8 cellular contexts compared by ENCODE assay signal in genomic region chr10:89032141-89032814, GRCh38. TPM values are rescaled to one million over a fixed set of nuclear protein-coding genes. Genes with fewer than 3 reads are reported as not detected.
DNase-seq lines count a peak whose midpoint lies in the region; ATAC-seq and TF ChIP-seq lines count a peak whose summit lies in the region.

No MANE protein-coding gene starts in this region.

- no peak for TF ChIP-seq CTCF in lung (IDR thresholded peaks at IDR 0.05; ENCODE audit: control extremely low read depth, extremely low read depth)

- H4K20me1 ChIP-seq in Karpas-422 (ENCODE audit: insufficient read depth, low read depth, low read length): no peaks in the 10 kb centered on the region

- peaks cover 20% of the 10 kb centered on the region for H3K4me1 ChIP-seq in HUES6 (ENCODE audit: control insufficient read depth, insufficient read depth, low read length)
- H3K4me1 ChIP-seq in lung (ENCODE audit: control insufficient read depth in 2 of 2, insufficient read depth in 2 of 2, low read length in 2 of 2): peaks cover 3 to 6% of the 10 kb centered on the region in 2 donors
- no peaks in the 10 kb centered on the region for H3K4me1 ChIP-seq in effector memory CD4-positive, alpha-beta T cell (ENCODE audit: control insufficient read depth, insufficient read depth, low read length, poor library complexity, severe bottlenecking)
- H3K4me1 ChIP-seq in Karpas-422 (ENCODE audit: low read length): peaks cover 44% of the 10 kb centered on the region

- no peaks in the 10 kb centered on the region for H3K27me3 ChIP-seq in HUES6 (ENCODE audit: control insufficient read depth, insufficient read depth, low read length)
- H3K27me3 ChIP-seq in lung (ENCODE audit: control insufficient read depth, insufficient read depth): no peaks in the 10 kb centered on the region
- H3K27me3 ChIP-seq in effector memory CD4-positive, alpha-beta T cell (replicated peaks; ENCODE audit: control insufficient read depth, insufficient read depth, low read length, poor library complexity, severe bottlenecking): no peaks in the 10 kb centered on the region
- H3K27me3 ChIP-seq in Karpas-422 (ENCODE audit: low read length): no peaks in the 10 kb centered on the region

- H2AFZ ChIP-seq in Karpas-422 (ENCODE audit: low read length): no peak overlapping the region

- no peaks in the 10 kb centered on the region for H3K9me2 ChIP-seq in Karpas-422 (replicated peaks; ENCODE audit: insufficient read depth, low read length)

- no peak overlapping the region for H3K4me2 ChIP-seq in Karpas-422 (ENCODE audit: low read depth, low read length, poor library complexity, severe bottlenecking)

- ATAC-seq in activated T-cell treated with anti-CD3 and anti-CD28 coated beads, Interleukin-2, amount 50 U/mL, for 72 hours (replicated peaks in 1 of 2): peak; percentile 92 to 95
- peak; percentile 75 for ATAC-seq in lung (ENCODE audit: insufficient read depth, low FRiP score)

- H3K27ac ChIP-seq in HUES6 (ENCODE audit: low read depth, low read length): no peak overlapping the region
- peak overlapping the region in 1 of 2 donors; percentile 64 for H3K27ac ChIP-seq in lung (ENCODE audit: low read depth in 1 of 2, low read length in 1 of 2)
- H3K27ac ChIP-seq in effector memory CD4-positive, alpha-beta T cell (ENCODE audit: insufficient read depth, low read length, poor library complexity, severe bottlenecking): no peak overlapping the region
- H3K27ac ChIP-seq in Karpas-422 (ENCODE audit: low read length): no peak overlapping the region

- H3K36me3 ChIP-seq in HUES6 (ENCODE audit: control insufficient read depth, insufficient read depth, low read length) (no peaks in the 10 kb centered on the region), lung (ENCODE audit: control insufficient read depth in 2 of 2, insufficient read depth in 2 of 2, low read length in 2 of 2) (no peaks in the 10 kb centered on the region), Karpas-422 (ENCODE audit: insufficient read depth, low read length) (no peaks in the 10 kb centered on the region)
- H3K36me3 ChIP-seq in effector memory CD4-positive, alpha-beta T cell (ENCODE audit: control insufficient read depth, insufficient read depth, low read length): no peaks in the 10 kb centered on the region

- H3K79me2 ChIP-seq in Karpas-422 (ENCODE audit: low read length): no peaks in the 10 kb centered on the region

- H3K4me1 Mint-ChIP-seq in activated T-cell treated with anti-CD3 and anti-CD28 coated beads, Interleukin-2, amount 50 U/mL, for 72 hours (ENCODE audit: low read depth): peaks cover 36% of the 10 kb centered on the region

- H3K9me3 ChIP-seq in HUES6 (ENCODE audit: control insufficient read depth, insufficient read depth, low read depth, low read length): no peaks in the 10 kb centered on the region
- no peaks in the 10 kb centered on the region for H3K9me3 ChIP-seq in lung (ENCODE audit: control insufficient read depth in 2 of 2, insufficient read depth in 1 of 2, low read length in 1 of 2)
- no peaks in the 10 kb centered on the region for H3K9me3 ChIP-seq in effector memory CD4-positive, alpha-beta T cell (ENCODE audit: control insufficient read depth, low read length)
- no peaks in the 10 kb centered on the region for H3K9me3 ChIP-seq in Karpas-422 (ENCODE audit: low read length)

- H3K36me3 Mint-ChIP-seq in activated T-cell treated with anti-CD3 and anti-CD28 coated beads, Interleukin-2, amount 50 U/mL, for 72 hours (ENCODE audit: insufficient read depth in 2 of 2): no peaks in the 10 kb centered on the region

- DNase-seq in stimulated activated naive CD4-positive, alpha-beta T cell treated with Interleukin-2 at 50 U/mL for 16 hours (lab: John Stamatoyannopoulos, UW): peak; percentile 71
- no peak for DNase-seq in stimulated activated naive CD4-positive, alpha-beta T cell (lab: John Stamatoyannopoulos, UW)
- peak; percentile 72 to 77 for DNase-seq in activated T-cell treated with anti-CD3 and anti-CD28 coated beads, Interleukin-2, amount 50 U/mL, for 72 hours
- peak; percentile 60 for DNase-seq in lung (ENCODE audit: low spot score)
- DNase-seq in NCI-H1417 (lab: John Stamatoyannopoulos, UW): no peak
- no peak for DNase-seq in effector memory CD4-positive, alpha-beta T cell
- no peak for DNase-seq in Karpas-422

- H3K4me3 Mint-ChIP-seq in activated T-cell treated with anti-CD3 and anti-CD28 coated beads, Interleukin-2, amount 50 U/mL, for 72 hours: peak overlapping the region; percentile 72 to 95

- H3K9me3 Mint-ChIP-seq in activated T-cell treated with anti-CD3 and anti-CD28 coated beads, Interleukin-2, amount 50 U/mL, for 72 hours: no peaks in the 10 kb centered on the region

- no peak overlapping the region for H3K9ac ChIP-seq in HUES6 (ENCODE audit: low read length)
- H3K9ac ChIP-seq in Karpas-422 (ENCODE audit: low read length): no peak overlapping the region

- WGBS in lung, 2 donors: 21 to 29% methylated on average over 7 of the region's 7 CpGs

- peak overlapping the region; percentile 98 for H3K27ac Mint-ChIP-seq in activated T-cell treated with anti-CD3 and anti-CD28 coated beads, Interleukin-2, amount 50 U/mL, for 72 hours

- H3K4me3 ChIP-seq in HUES6 (ENCODE audit: low read depth, low read length) (peak overlapping the region; percentile 25; the same call in 1 of the 2 replicates), lung (no peak overlapping the region), Karpas-422 (ENCODE audit: low read length) (no peak overlapping the region)
- H3K4me3 ChIP-seq in effector memory CD4-positive, alpha-beta T cell (ENCODE audit: insufficient read depth, low read depth, low read length, poor library complexity, severe bottlenecking): no peak overlapping the region

- H3K27me3 Mint-ChIP-seq in activated T-cell treated with anti-CD3 and anti-CD28 coated beads, Interleukin-2, amount 50 U/mL, for 72 hours (ENCODE audit: low read depth): no peaks in the 10 kb centered on the region

RNA-seq across cellular contexts. Expression of gene FAS, which starts 41.7 kb away (rescaled TPM):
- 100 to 1,000 TPM; 111 to 138 TPM for total RNA-seq in activated T-cell treated with anti-CD3 and anti-CD28 coated beads, Interleukin-2, amount 50 U/mL, for 72 hours
- 10 to 100 TPM; 35.1 to 74.7 TPM for total RNA-seq in lung
- polyA plus RNA-seq in lung: 10 to 100 TPM; 10.5 to 37.5 TPM
- total RNA-seq in Karpas-422 (2014; rRNA removed; shearing (Covaris generic); ENCODE audit: low replicate concordance): 68.5 and 91.9 TPM in 2 replicates

Comparison
In these comparisons a context has a peak if more than half of its experiments do, and no peak if none do; other contexts are left out.
1. DNase-seq: peak in stimulated activated naive CD4-positive, alpha-beta T cell treated with Interleukin-2 at 50 U/mL for 16 hours (single experiment), activated T-cell treated with anti-CD3 and anti-CD28 coated beads, Interleukin-2, amount 50 U/mL, for 72 hours (2 of 2) and lung (single experiment); none in stimulated activated naive CD4-positive, alpha-beta T cell (0 of 6), NCI-H1417 (0 of 3), effector memory CD4-positive, alpha-beta T cell (0 of 3) and Karpas-422 (single experiment).